Comparison of ENCODE assay signal across 1 cellular context in the genomic region with DNA sequence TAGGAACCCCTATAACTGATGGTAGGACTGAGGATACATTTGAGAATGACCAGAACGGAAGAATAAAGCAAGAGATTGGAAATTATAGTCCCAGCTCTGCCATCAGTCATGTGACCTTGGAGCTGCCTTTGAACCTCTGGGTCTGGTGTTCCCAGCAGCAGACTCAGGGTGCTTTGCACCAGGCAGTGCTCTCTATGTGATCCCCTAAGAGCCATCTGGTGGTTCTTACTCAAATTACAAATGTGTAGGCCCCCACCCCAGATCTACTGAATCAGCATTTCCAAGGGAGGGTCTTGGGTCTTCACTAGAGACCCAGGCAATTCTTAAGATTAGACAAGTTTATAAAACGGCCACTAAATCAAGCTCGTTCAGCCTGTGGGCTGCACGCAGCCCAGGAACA.
TF ChIP-seq lines count a peak whose summit lies in the region.

No MANE protein-coding gene starts in this region.

TF ChIP-seq in HepG2, 621 proteins besides CTCF, POLR2A, EP300 and RAD21:
- TF ChIP-seq NFRKB (IDR thresholded peaks at IDR 0.05) (no peak), MAFK (conservative IDR thresholded peaks at IDR 0.05 in 1 of 2, IDR thresholded peaks at IDR 0.05 in 1 of 2; ENCODE audit: low read length in 2 of 2) (peak; percentile 70 to 84), MBD4 (IDR thresholded peaks at IDR 0.05; ENCODE audit: borderline replicate concordance, low read length) (no peak), SMC3 (IDR thresholded peaks at IDR 0.05; ENCODE audit: low read length) (peak; percentile 33; the same call in 1 of the 2 replicates), STAG1 (CRISPR knock-in tag; IDR thresholded peaks at IDR 0.05) (peak; percentile 44; the same call in 1 of the 2 replicates), MAFF (IDR thresholded peaks at IDR 0.05; ENCODE audit: low read depth, low read length) (peak; percentile 69), ZNF264 (CRISPR knock-in tag; IDR thresholded peaks at IDR 0.05) (no peak), ZNF83 (CRISPR knock-in tag; IDR thresholded peaks at IDR 0.05; ENCODE audit: borderline replicate concordance) (no peak), ZSCAN12 (CRISPR knock-in tag; IDR thresholded peaks at IDR 0.05) (no peak)
TF ChIP-seq in HepG2: peak in this region for 4.
